22 cellular contexts compared by ENCODE assay signal in genomic region chr3:138025553-138025952, GRCh38. TPM values are rescaled to one million over a fixed set of nuclear protein-coding genes. Genes with fewer than 3 reads are reported as not detected.
A peak's percentile ranks its signal among the peaks of the same experiment; 100 is the strongest.
DNase-seq lines count a peak whose midpoint lies in the region; ATAC-seq, FAIRE-seq and TF ChIP-seq lines count a peak whose summit lies in the region.
"Had no signal": no experiment of that assay in that cellular context is flagged by ENCODE, and none has a peak within 500 bp of the region (broad histone marks: within the 10 kb centered on the region; RNA-seq: fewer than 3 reads in every experiment).

No MANE protein-coding gene starts in this region.

- H3K4me3 ChIP-seq in testis = no peak overlapping the region
- H3K4me3 ChIP-seq: GM23338 had no signal

- H3K36me3 ChIP-seq in testis (ENCODE audit: low read depth, missing control alignments) = no peaks in the 10 kb centered on the region

- intact Hi-C loops in testis (cut with DNase I; ENCODE audit: low total_unique reads) = no loop called here

- no peaks in the 10 kb centered on the region for H3K9me3 ChIP-seq in testis

- TF ChIP-seq CTCF in testis (IDR thresholded peaks at IDR 0.05) = no peak

- no peak overlapping the region for H3K27ac ChIP-seq in testis

- no peaks in the 10 kb centered on the region for H3K27me3 ChIP-seq in testis

- DNase-seq in GM12892 (ENCODE audit: insufficient read length) (no peak), testis (no peak)
- DNase-seq: C1 segment of cervical spinal cord; Calu3; CD4-positive, alpha-beta memory T cell; COR-L47; DMS53; DMS79 treated with DMSO at 0.1 percent for 48 hours; GF-D8; H9 had no signal

- no peaks in the 10 kb centered on the region for H3K4me1 ChIP-seq in testis

- peak; percentile 66 for FAIRE-seq in GM12892 (lab: Jason Lieb, UNC)
- FAIRE-seq: GM19239 had no signal

- peak; percentile 42 for ATAC-seq in GM18870 (IDR thresholded peaks at IDR 0.05; ENCODE audit: unreplicated experiment)
- peak; percentile 31 for ATAC-seq in HG02798 (IDR thresholded peaks at IDR 0.05; ENCODE audit: poor library complexity, unreplicated experiment)
- ATAC-seq in HG03139 (IDR thresholded peaks at IDR 0.05; ENCODE audit: unreplicated experiment) = no peak
- no peak for ATAC-seq in HG03442 (IDR thresholded peaks at IDR 0.05; ENCODE audit: unreplicated experiment)
- ATAC-seq: GM23338, HCT116 had no signal

- no peak for TF ChIP-seq POLR2A in GM12892 (IDR thresholded peaks at IDR 0.05; ENCODE audit: low read depth, low read length)
- TF ChIP-seq POLR2A in testis (IDR thresholded peaks at IDR 0.05) = no peak

RNA-seq across cellular contexts. Expression of gene CLDN18, which starts 15.6 kb away (rescaled TPM):
- polyA plus RNA-seq in GM12892 (2012; ENCODE audit: missing spikeins) = not detected
- 1 to 10 TPM; 1.7 to 3.1 TPM for total RNA-seq in testis
- polyA plus RNA-seq in testis (ENCODE audit: insufficient read depth, low read depth, low replicate concordance) = 2.6 TPM
- total RNA-seq: A673; CD4-positive, alpha-beta memory T cell; Daoy; G401; GM23338; H4; H9 had no signal
- polyA plus RNA-seq: BJ; CD4-positive, alpha-beta memory T cell had no signal

Comparison
In these comparisons a context has a peak if more than half of its experiments do, and no peak if none do; other contexts are left out.
1. ATAC-seq: peak in GM18870 (single experiment) and HG02798 (single experiment); none in HG03139 (single experiment) and HG03442 (single experiment).